ENCODE assay signal across 8 cellular contexts in genomic region chr1:26408604-26409003, GRCh38. TPM values are rescaled to one million over a fixed set of nuclear protein-coding genes. Genes with fewer than 3 reads are reported as not detected.
DNase-seq lines count a peak whose midpoint lies in the region; ATAC-seq, FAIRE-seq and TF ChIP-seq lines count a peak whose summit lies in the region.

No MANE protein-coding gene starts in this region.

- FAIRE-seq in frontal cortex (lab: Jason Lieb, UNC), result no peak

- no peak overlapping the region for H3K27ac ChIP-seq in testis

- TF ChIP-seq CTCF in testis (IDR thresholded peaks at IDR 0.05), result no peak

- no peaks in the 10 kb centered on the region for H3K9me3 ChIP-seq in testis

- H3K4me1 ChIP-seq in testis, result no peaks in the 10 kb centered on the region

- intact Hi-C loops in testis (cut with DNase I; ENCODE audit: low total_unique reads), result no loop called here

- peaks cover 8% of the 10 kb centered on the region for H3K27me3 ChIP-seq in testis

- DNase-seq in GM03348 (ENCODE audit: low spot score) (peak; percentile 81), frontal cortex (ENCODE audit: low spot score in 2 of 2) (peak; percentile 79 to 84), nucleus accumbens (lab: John Stamatoyannopoulos, UW) (peak in 48 of 56 donors; percentile 3 to 76 (median 29)), testis (peak; percentile 87), NCI-H2081 (lab: John Stamatoyannopoulos, UW) (no peak)
- peak; percentile 57 to 76 for DNase-seq in activated T-helper 1 cell treated with anti-CD3 and anti-CD28 coated beads, Interleukin-2, amount 50 U/mL, for 16 hours (ENCODE audit: low read depth in 1 of 2, low spot score in 1 of 2)

- no peak overlapping the region for H3K4me3 ChIP-seq in testis

- no peak for ATAC-seq in GM21576 (IDR thresholded peaks at IDR 0.05; ENCODE audit: unreplicated experiment)

- 1% methylated on average over 12 of the region's 12 CpGs for WGBS in testis, 2 donors

- H3K36me3 ChIP-seq in testis (ENCODE audit: low read depth, missing control alignments), result no peaks in the 10 kb centered on the region

- TF ChIP-seq POLR2A in testis (IDR thresholded peaks at IDR 0.05), result no peak

TF ChIP-seq in PFSK-1, 5 proteins besides CTCF, POLR2A, EP300 and RAD21:
- TF ChIP-seq TAF1 (IDR thresholded peaks at IDR 0.05; ENCODE audit: borderline replicate concordance, insufficient read depth, low read length), result no peak
- TF ChIP-seq REST (IDR thresholded peaks at IDR 0.05; ENCODE audit: insufficient read depth in 1 of 2, low read depth in 2 of 2, low read length in 2 of 2), result peak; percentile 100
- peak; percentile 100 for TF ChIP-seq SIN3A (IDR thresholded peaks at IDR 0.05; ENCODE audit: borderline replicate concordance, insufficient read depth, low read length)

RNA-seq across cellular contexts. Expression of gene LIN28A, which starts 2.0 kb away (rescaled TPM):
- polyA plus RNA-seq in PFSK-1 (2012; ENCODE audit: insufficient read length, low read depth), result not detected
- total RNA-seq in frontal cortex (not detected), testis (1 to 10 TPM; 1.5 to 3.9 TPM)
- 3.6 TPM for polyA plus RNA-seq in testis (ENCODE audit: insufficient read depth, low read depth, low replicate concordance)

RNA-seq across cellular contexts. Expression of gene DHDDS, which starts 23.5 kb away (rescaled TPM):
- polyA plus RNA-seq in PFSK-1 (2012; ENCODE audit: insufficient read length, low read depth), result 26.5 TPM
- total RNA-seq in frontal cortex (22.0 TPM), testis (10 to 100 TPM; 54.8 to 60.7 TPM)
- polyA plus RNA-seq in testis (ENCODE audit: insufficient read depth, low read depth, low replicate concordance), result 31.5 TPM

RNA-seq across cellular contexts. Expression of gene ZNF683, which starts 36.1 kb away (rescaled TPM):
- not detected for polyA plus RNA-seq in PFSK-1 (2012; ENCODE audit: insufficient read length, low read depth)
- not detected for total RNA-seq in frontal cortex
- total RNA-seq in testis, result 10 to 100 TPM; 22.9 to 63.9 TPM
- polyA plus RNA-seq in testis (ENCODE audit: insufficient read depth, low read depth, low replicate concordance), result 87.5 TPM

RNA-seq across cellular contexts. Expression of gene CRYBG2, which starts 54.7 kb away (rescaled TPM):
- polyA plus RNA-seq in PFSK-1 (2012; ENCODE audit: insufficient read length, low read depth), result not detected
- 0.41 TPM for total RNA-seq in frontal cortex
- total RNA-seq in testis, result 1 to 10 TPM; 4.9 to 5.6 TPM
- 12.9 TPM for polyA plus RNA-seq in testis (ENCODE audit: insufficient read depth, low read depth, low replicate concordance)

Comparison
In these comparisons a context has a peak if more than half of its experiments do, and no peak if none do; other contexts are left out.
1. DNase-seq: peak in GM03348 (single experiment), activated T-helper 1 cell treated with anti-CD3 and anti-CD28 coated beads, Interleukin-2, amount 50 U/mL, for 16 hours (2 of 2), frontal cortex (2 of 2), nucleus accumbens (48 of 56) and testis (single experiment); none in NCI-H2081 (0 of 2).
2. RNA of gene ZNF683, which starts 36.1 kb away (total RNA-seq): 22.9 to 63.9 TPM in testis; not detected in frontal cortex (single experiment); every median in the first group is over 10 times any median in the second.